Comparison of ENCODE assay signal across 13 cellular contexts in the genomic region with DNA sequence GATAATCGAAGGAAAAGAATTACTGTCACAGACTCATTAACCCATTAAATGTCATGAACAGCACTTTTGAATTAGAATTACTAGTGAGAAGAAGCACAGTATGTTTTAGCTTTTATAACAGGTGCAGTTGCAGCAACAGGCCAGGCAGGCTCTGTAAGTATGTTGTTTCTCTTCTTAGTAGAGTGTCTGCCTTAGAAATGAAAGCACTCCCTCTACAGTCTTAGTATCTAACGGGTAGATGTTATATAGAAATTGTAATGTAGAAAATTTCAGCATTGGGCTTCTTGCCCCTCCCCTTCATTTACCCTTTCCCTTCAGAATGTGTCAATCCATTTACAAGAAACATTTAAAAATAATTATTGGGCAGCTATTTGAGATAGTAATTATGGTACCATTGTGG. TPM values are rescaled to one million over a fixed set of nuclear protein-coding genes. Genes with fewer than 3 reads are reported as not detected.
DNase-seq lines count a peak whose midpoint lies in the region; ATAC-seq, FAIRE-seq and TF ChIP-seq lines count a peak whose summit lies in the region.
"Had no signal": no experiment of that assay in that cellular context is flagged by ENCODE, and none has a peak within 500 bp of the region (broad histone marks: within the 10 kb centered on the region; RNA-seq: fewer than 3 reads in every experiment).

No MANE protein-coding gene starts in this region.

- TF ChIP-seq RAD21 in HepG2 (CRISPR knock-in tag; IDR thresholded peaks at IDR 0.05), result no peak

- CTCF ChIA-PET in HepG2 (lab: Yijun Ruan, JAX; ENCODE audit: low intra/inter-chr PET ratio, low total read pairs), result no interaction called here

- H3K4me1 ChIP-seq in HepG2 (ENCODE audit: insufficient read depth, low read length), result no peaks in the 10 kb centered on the region

- intact Hi-C loops in HepG2 (cut with micrococcal nuclease; ENCODE audit: unreplicated experiment), result no loop called here

- H3K36me3 Mint-ChIP-seq in activated naive CD4-positive, alpha-beta T cell treated with anti-CD3 and anti-CD28 coated beads, Interleukin-2, amount 50 U/mL, for 72 hours, result no peaks in the 10 kb centered on the region

- no peak for TF ChIP-seq POLR2A in HepG2 (IDR thresholded peaks at IDR 0.05; ENCODE audit: insufficient read depth in 1 of 2, low read depth in 2 of 2, low read length in 2 of 2)

- no peak overlapping the region for H3K27ac Mint-ChIP-seq in activated naive CD4-positive, alpha-beta T cell treated with anti-CD3 and anti-CD28 coated beads, Interleukin-2, amount 50 U/mL, for 72 hours
- H3K27ac Mint-ChIP-seq: H9 had no signal

- WGBS in HepG2 (ENCODE audit: low lambda C conversion rate), result 92% methylated on average over 2 of the region's 2 CpGs

- H3K27me3 ChIP-seq in HepG2 (ENCODE audit: control insufficient read depth in 1 of 2, insufficient read depth in 2 of 2, low read length in 2 of 2), result no peaks in the 10 kb centered on the region

- POLR2A ChIA-PET in HepG2 (lab: Yijun Ruan, JAX), result no interaction called here

- no peak overlapping the region for H2AFZ ChIP-seq in HepG2 (ENCODE audit: low read length)

- FAIRE-seq in D721Med (lab: Jason Lieb, UNC) (no peak), HepG2 (lab: Jason Lieb, UNC) (no peak)
- FAIRE-seq: astrocyte had no signal

- H3K36me3 ChIP-seq in HepG2 (replicated peaks in 1 of 2; ENCODE audit: control insufficient read depth in 1 of 2, insufficient read depth in 2 of 2, low read length in 2 of 2), result peaks cover 12 to 51% of the 10 kb centered on the region in 2 experiments; a peak in 4 of 5 replicates

- ATAC-seq in HepG2 (no peak), HG03432 (IDR thresholded peaks at IDR 0.05; ENCODE audit: unreplicated experiment) (no peak)
- ATAC-seq in activated naive CD4-positive, alpha-beta T cell treated with anti-CD3 and anti-CD28 coated beads, Interleukin-2, amount 50 U/mL, for 72 hours, result no peak
- ATAC-seq: Panc1 had no signal

- in situ Hi-C loops in astrocyte of the spinal cord (cut with HindIII; ENCODE audit: low sequenced_read_pairs), result no loop called here
- in situ Hi-C loops in HepG2 (cut with HindIII; ENCODE audit: extremely low pct_ligation_motif_present, low pct_unique_long_range_greater_than_20kb), result no loop called here
- in situ Hi-C loops in ACHN (cut with HindIII; ENCODE audit: low pct_ligation_motif_present, low pct_unique_long_range_greater_than_20kb, low sequenced_read_pairs), result no loop called here

- TF ChIP-seq EP300 in HepG2 (IDR thresholded peaks at IDR 0.05; ENCODE audit: low read depth in 2 of 2, low read length in 2 of 2), result no peak
- TF ChIP-seq EP300 in HepG2 (CRISPR knock-in tag; IDR thresholded peaks at IDR 0.05; ENCODE audit: borderline replicate concordance), result no peak

- H3K4me3 ChIP-seq in astrocyte of the spinal cord (ENCODE audit: low read depth, low read length) (no peak overlapping the region), HepG2 (replicated peaks in 1 of 3; ENCODE audit: insufficient read depth in 1 of 3, low read depth in 2 of 3, low read length in 3 of 3) (no peak overlapping the region)

- no peak overlapping the region for H3K9ac ChIP-seq in HepG2 (ENCODE audit: insufficient read depth, low read depth, low read length)

- H3K79me2 ChIP-seq in HepG2 (ENCODE audit: insufficient read depth, low read length), result no peaks in the 10 kb centered on the region

- DNase-seq in D721Med (ENCODE audit: insufficient read length, low spot score) (no peak), MV-4-11 (lab: John Stamatoyannopoulos, UW) (peak; percentile 31), astrocyte of the spinal cord (ENCODE audit: low read depth, low spot score) (peak; percentile 22), HepG2 (ENCODE audit: low spot score) (peak; percentile 4), ACHN (no peak), NCI-H1930 (lab: John Stamatoyannopoulos, UW) (no peak)
- no peak for DNase-seq in activated naive CD4-positive, alpha-beta T cell treated with anti-CD3 and anti-CD28 coated beads, Interleukin-2, amount 50 U/mL, for 72 hours (ENCODE audit: low spot score in 2 of 2)
- DNase-seq: H9, NCI-H187, right cardiac atrium had no signal

- H4K20me1 ChIP-seq in HepG2 (ENCODE audit: insufficient read depth, low read length), result no peaks in the 10 kb centered on the region

- no peaks in the 10 kb centered on the region for H3K9me3 Mint-ChIP-seq in activated naive CD4-positive, alpha-beta T cell treated with anti-CD3 and anti-CD28 coated beads, Interleukin-2, amount 50 U/mL, for 72 hours
- H3K9me3 Mint-ChIP-seq: H9 had no signal

- TF ChIP-seq CTCF in D721Med (IDR thresholded peaks at IDR 0.05; ENCODE audit: insufficient read depth, missing control alignments) (peak; percentile 11), astrocyte of the spinal cord (IDR thresholded peaks at IDR 0.05; ENCODE audit: low read depth, low read length) (no peak), HepG2 (CRISPR knock-in tag; IDR thresholded peaks at IDR 0.05) (no peak)

- H3K9me3 ChIP-seq in HepG2 (ENCODE audit: low read length), result no peaks in the 10 kb centered on the region

- TSS peak; percentile 16 for BruUV-seq in HepG2 (replicated peaks; lab: Mats Ljungman, UMichigan)

- no peak overlapping the region for H3K4me2 ChIP-seq in HepG2 (ENCODE audit: low read depth, low read length)

- no peak overlapping the region for H3K27ac ChIP-seq in HepG2 (ENCODE audit: extremely low read length, insufficient read depth, low read length)

TF ChIP-seq in HepG2, 621 proteins besides CTCF, POLR2A, EP300 and RAD21:
- TF ChIP-seq ZSCAN29 (CRISPR knock-in tag; conservative IDR thresholded peaks at IDR 0.05) (no peak), STAG1 (CRISPR knock-in tag; IDR thresholded peaks at IDR 0.05) (peak; percentile 9; the same call in 1 of the 2 replicates)

RNA-seq across cellular contexts. Expression of gene KIAA1549L, which starts 31.3 kb away (rescaled TPM):
- total RNA-seq in HepG2 (2016; rRNA removed; fragmentation: Illumina TruSeq; extraction: Trizol), result under 0.01 TPM in 1 of 2 replicates, not detected in the other
- total RNA-seq in HepG2 (2016; cell fraction: cytosol; rRNA removed; fragmentation: Illumina TruSeq; extraction: Trizol; ENCODE audit: low read depth), result not detected in 2 replicates
- 0.02 TPM in 1 of 2 replicates, not detected in the other for total RNA-seq in HepG2 (2016; cell fraction: insoluble cytoplasmic fraction; rRNA removed; fragmentation: Illumina TruSeq; extraction: Trizol)
- 0.03 TPM in 1 of 2 replicates, not detected in the other for total RNA-seq in HepG2 (2016; cell fraction: membrane; rRNA removed; fragmentation: Illumina TruSeq; extraction: Trizol)
- 0.06 TPM in 1 of 2 replicates, not detected in the other for total RNA-seq in HepG2 (2016; cell fraction: nucleus; rRNA removed; fragmentation: Illumina TruSeq; extraction: Trizol)
- polyA plus RNA-seq in HepG2 (2011; rRNA removed), result 0.05 and 0.12 TPM in 2 replicates
- 0.03 TPM in 2 replicates for polyA plus RNA-seq in HepG2 (2011; cell fraction: cytosol; rRNA removed)
- 0.03 and 0.05 TPM in 2 replicates for polyA plus RNA-seq in HepG2 (2011; cell fraction: nucleus; rRNA removed)
- 0.01 TPM in 1 of 2 replicates, not detected in the other for polyA plus RNA-seq in HepG2 (2012)
- polyA plus RNA-seq in HepG2 (2016; cell fraction: cytosol; fragmentation: Illumina TruSeq; extraction: Trizol; ENCODE audit: low read depth), result not detected in 2 replicates
- polyA plus RNA-seq in HepG2 (2016; cell fraction: insoluble cytoplasmic fraction; fragmentation: Illumina TruSeq; extraction: Trizol; ENCODE audit: low read depth), result not detected in 2 replicates
- not detected in 2 replicates for polyA plus RNA-seq in HepG2 (2016; cell fraction: membrane; fragmentation: Illumina TruSeq; extraction: Trizol; ENCODE audit: low read depth)
- 0.05 and 0.10 TPM in 2 replicates for polyA plus RNA-seq in HepG2 (2016; cell fraction: nucleus; fragmentation: Illumina TruSeq; extraction: Trizol; ENCODE audit: insufficient read depth, low read depth)
- 0.05 and 0.12 TPM in 2 replicates for polyA minus RNA-seq in HepG2 (2011; rRNA and poly(A)+ RNA removed; ENCODE audit: low replicate concordance)
- 0.20 and 0.26 TPM in 2 replicates for polyA minus RNA-seq in HepG2 (2011; cell fraction: cytosol; rRNA and poly(A)+ RNA removed)
- 0.26 TPM in 1 of 2 replicates, not detected in the other for polyA minus RNA-seq in HepG2 (2011; cell fraction: nucleus; rRNA and poly(A)+ RNA removed)
- not detected for total RNA-seq in activated naive CD4-positive, alpha-beta T cell treated with anti-CD3 and anti-CD28 coated beads, Interleukin-2, amount 50 U/mL, for 72 hours

Comparison
In these comparisons a context has a peak if more than half of its experiments do, and no peak if none do; other contexts are left out.
1. DNase-seq: peak in MV-4-11 (single experiment), astrocyte of the spinal cord (single experiment) and HepG2 (single experiment); none in D721Med (single experiment), activated naive CD4-positive, alpha-beta T cell treated with anti-CD3 and anti-CD28 coated beads, Interleukin-2, amount 50 U/mL, for 72 hours (0 of 2), ACHN (single experiment) and NCI-H1930 (0 of 2).